ENCODE assay signal across 1 cellular context in the genomic region with DNA sequence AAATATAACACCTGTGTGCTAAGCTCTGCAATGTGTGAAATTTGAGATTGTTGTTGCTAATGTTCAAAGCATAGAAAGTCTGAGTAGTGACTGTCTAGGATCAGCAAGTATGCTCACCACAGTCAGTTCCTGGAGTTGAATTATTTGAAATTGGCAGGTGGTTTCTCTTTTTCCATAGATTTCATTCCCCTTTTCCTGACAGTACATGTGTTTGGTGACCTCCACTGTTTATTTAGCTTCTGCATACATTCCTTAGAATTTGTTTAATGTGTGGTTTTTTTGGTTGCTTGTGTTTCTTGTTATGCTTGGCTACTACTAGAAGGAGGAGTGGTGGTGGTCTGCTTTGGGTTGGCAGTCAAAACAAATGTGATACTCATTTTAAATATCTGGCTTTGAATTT.
A peak's percentile ranks its signal among the peaks of the same experiment; 100 is the strongest.
TF ChIP-seq lines count a peak whose summit lies in the region.

No MANE protein-coding gene starts in this region.

TF ChIP-seq in HEK293, 187 proteins besides CTCF, POLR2A, EP300 and RAD21:
- TF ChIP-seq, protein P1, sequence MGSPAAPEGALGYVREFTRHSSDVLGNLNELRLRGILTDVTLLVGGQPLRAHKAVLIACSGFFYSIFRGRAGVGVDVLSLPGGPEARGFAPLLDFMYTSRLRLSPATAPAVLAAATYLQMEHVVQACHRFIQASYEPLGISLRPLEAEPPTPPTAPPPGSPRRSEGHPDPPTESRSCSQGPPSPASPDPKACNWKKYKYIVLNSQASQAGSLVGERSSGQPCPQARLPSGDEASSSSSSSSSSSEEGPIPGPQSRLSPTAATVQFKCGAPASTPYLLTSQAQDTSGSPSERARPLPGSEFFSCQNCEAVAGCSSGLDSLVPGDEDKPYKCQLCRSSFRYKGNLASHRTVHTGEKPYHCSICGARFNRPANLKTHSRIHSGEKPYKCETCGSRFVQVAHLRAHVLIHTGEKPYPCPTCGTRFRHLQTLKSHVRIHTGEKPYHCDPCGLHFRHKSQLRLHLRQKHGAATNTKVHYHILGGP (tag by site-specific recombination; IDR thresholded peaks at IDR 0.05): peak; percentile 45; the same call in 1 of the 2 replicates
- no peak for TF ChIP-seq SP7 (tag by site-specific recombination; IDR thresholded peaks at IDR 0.05)
